1 cellular context compared by ENCODE assay signal in genomic region chr2:119250891-119251290, GRCh38.
TF ChIP-seq lines count a peak whose summit lies in the region.

No MANE protein-coding gene starts in this region.

TF ChIP-seq in IMR-90, 13 proteins besides CTCF, POLR2A, EP300 and RAD21 (continued from another document):
- no peak for TF ChIP-seq NFE2L2 (IDR thresholded peaks at IDR 0.05; ENCODE audit: low read depth, low read length)
- TF ChIP-seq MAFK (IDR thresholded peaks at IDR 0.05; ENCODE audit: low read depth, low read length), result no peak
- no peak for TF ChIP-seq ELK1 (IDR thresholded peaks at IDR 0.05; ENCODE audit: borderline replicate concordance, low read depth, low read length)
- TF ChIP-seq CHD1 (IDR thresholded peaks at IDR 0.05; ENCODE audit: low read depth, low read length), result no peak
- TF ChIP-seq RCOR1 (IDR thresholded peaks at IDR 0.05; ENCODE audit: insufficient replicate concordance, low read length), result no peak
- no peak for TF ChIP-seq SMC3 (IDR thresholded peaks at IDR 0.05; ENCODE audit: low read depth, low read length)
- TF ChIP-seq USF2 (IDR thresholded peaks at IDR 0.05; ENCODE audit: low read depth, low read length), result no peak
- no peak for TF ChIP-seq MAZ (IDR thresholded peaks at IDR 0.05; ENCODE audit: borderline replicate concordance, low read depth, low read length)
- no peak for TF ChIP-seq CEBPB (IDR thresholded peaks at IDR 0.05; ENCODE audit: low read depth, low read length)
- no peak for TF ChIP-seq RFX5 (IDR thresholded peaks at IDR 0.05; ENCODE audit: low read depth, low read length)
